Comparison of ENCODE assay signal across 10 cellular contexts in the genomic region with DNA sequence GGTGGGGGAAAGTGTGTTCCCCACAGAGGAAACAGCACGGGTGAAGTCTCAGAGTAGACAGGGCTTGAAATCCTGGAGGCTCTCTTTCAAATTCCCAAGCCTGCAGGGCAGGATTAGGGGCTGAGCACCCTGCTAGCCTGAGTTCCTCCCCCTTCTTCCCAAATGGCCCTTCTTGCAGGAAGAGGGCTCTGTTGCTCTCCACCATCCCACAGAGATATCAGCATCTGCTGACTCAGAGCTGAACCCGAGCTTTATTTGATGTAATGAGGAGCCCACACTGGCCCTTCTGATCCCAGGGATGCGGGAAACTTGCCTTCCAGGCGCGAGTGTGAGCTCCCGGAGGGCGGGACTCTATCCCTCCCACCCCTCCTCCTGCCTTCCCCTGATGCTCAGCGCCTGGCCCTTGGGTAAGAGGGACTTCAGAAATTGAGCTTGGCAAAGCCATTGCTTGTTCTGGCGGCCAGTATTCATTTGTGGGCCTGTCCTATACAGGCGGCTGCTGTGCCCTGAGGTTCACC. TPM values are rescaled to one million over a fixed set of nuclear protein-coding genes. Genes with fewer than 3 reads are reported as not detected.
DNase-seq lines count a peak whose midpoint lies in the region; FAIRE-seq and TF ChIP-seq lines count a peak whose summit lies in the region.
"Had no signal": no experiment of that assay in that cellular context is flagged by ENCODE, and none has a peak within 500 bp of the region (broad histone marks: within the 10 kb centered on the region; RNA-seq: fewer than 3 reads in every experiment).

No MANE protein-coding gene starts in this region.

- no peak overlapping the region for H3K27ac ChIP-seq in H1 (ENCODE audit: low read depth, low read length)
- H3K27ac ChIP-seq in neuronal stem cell (replicated peaks; ENCODE audit: low read length): peak overlapping the region; percentile 61

- no peaks in the 10 kb centered on the region for H3K36me3 ChIP-seq in H1 (ENCODE audit: control insufficient read depth in 2 of 4, insufficient read depth in 4 of 4, low read length in 3 of 4)
- peaks cover 0 to 2% of the 10 kb centered on the region in 2 donors for H3K36me3 ChIP-seq in neuronal stem cell (replicated peaks in 1 of 2; ENCODE audit: control insufficient read depth in 2 of 2, insufficient read depth in 2 of 2, low read length in 2 of 2)
- no peaks in the 10 kb centered on the region for H3K36me3 ChIP-seq in Caco-2 (ENCODE audit: control insufficient read depth, insufficient read depth, low read length)

- no peak for TF ChIP-seq EP300 in H1 (IDR thresholded peaks at IDR 0.05; ENCODE audit: borderline replicate concordance in 1 of 2, low read depth in 2 of 2, low read length in 2 of 2)

- H2AFZ ChIP-seq in H1 (ENCODE audit: low read length) (no peak overlapping the region), neuronal stem cell (ENCODE audit: low read length) (peak overlapping the region; percentile 47)

- H2BK20ac ChIP-seq in H1 (ENCODE audit: low read length): 0 out of 2 replicates have a peak overlapping the region, but pooled peaks have one; percentile 93

- H3K56ac ChIP-seq in H1 (replicated peaks; ENCODE audit: insufficient read length, low read depth, low read length): no peak overlapping the region

- H4K20me1 ChIP-seq in H1 (replicated peaks in 1 of 2; ENCODE audit: control insufficient read depth in 1 of 2, insufficient read depth in 2 of 2, low read length in 2 of 2): no peaks in the 10 kb centered on the region

- H3K79me2 ChIP-seq in H1 (ENCODE audit: control insufficient read depth in 1 of 2, insufficient read depth in 2 of 2, low read length in 2 of 2): 0 out of 4 replicates have a peak, but pooled peaks cover 0 to 4% of the 10 kb centered on the region in 2 experiments

- intact Hi-C loops in Caco-2 (cut with micrococcal nuclease; ENCODE audit: unreplicated experiment): no loop called here

- no peak for TF ChIP-seq CTCF in H1 (IDR thresholded peaks at IDR 0.05; ENCODE audit: control extremely low read depth in 1 of 3, insufficient read depth in 1 of 3, low read depth in 1 of 3, low read length in 3 of 3)
- no peak for TF ChIP-seq CTCF in Caco-2 (IDR thresholded peaks at IDR 0.05; ENCODE audit: insufficient read depth in 1 of 2, low read depth in 1 of 2, low read length in 1 of 2, severe bottlenecking in 1 of 2, unreplicated experiment in 1 of 2)

- peaks cover 0 to 60% (median 41%) of the 10 kb centered on the region in 4 experiments; a peak in 6 of 7 replicates for H3K4me1 ChIP-seq in H1 (replicated peaks in 1 of 4; ENCODE audit: control insufficient read depth in 3 of 4, insufficient read depth in 4 of 4, low read length in 3 of 4)
- H3K4me1 ChIP-seq in neuronal stem cell (ENCODE audit: control insufficient read depth in 2 of 2, insufficient read depth in 1 of 2, low read depth in 1 of 2, low read length in 2 of 2): peaks cover 40 to 50% of the 10 kb centered on the region in 2 donors
- peaks cover 12% of the 10 kb centered on the region; the same call in 1 of the 2 replicates for H3K4me1 ChIP-seq in Caco-2

- H3K23me2 ChIP-seq in H1 (ENCODE audit: low read depth, low read length): peaks cover 4% of the 10 kb centered on the region; the same call in 1 of the 2 replicates

- H3K9me3 Mint-ChIP-seq in Caco-2 (ENCODE audit: unreplicated experiment): no peaks in the 10 kb centered on the region

- DNase-seq in EL (peak; percentile 76), NCI-H510A treated with DMSO at 0.1 percent for 48 hours (lab: John Stamatoyannopoulos, UW) (peak; percentile 33), H1 (ENCODE audit: low read depth in 1 of 2, low spot score in 2 of 2) (no peak), neuronal stem cell (ENCODE audit: low spot score) (no peak), cerebellum (ENCODE audit: low spot score) (no peak), Caco-2 (no peak), NAMALWA (ENCODE audit: low spot score) (no peak)
- no peak for DNase-seq in activated CD8-positive, alpha-beta memory T cell treated with anti-CD3 and anti-CD28 coated beads, Interleukin-2, amount 50 U/mL, for 4 hours
- DNase-seq: erythroblast, naive B cell had no signal

- peak overlapping the region; percentile 56 for H4K91ac ChIP-seq in H1 (replicated peaks; ENCODE audit: insufficient read length, low read length)
- H4K91ac ChIP-seq in neuronal stem cell (ENCODE audit: low read depth, low read length, poor library complexity): no peak overlapping the region

- no peak for TF ChIP-seq POLR2A in H1 (IDR thresholded peaks at IDR 0.05; ENCODE audit: control extremely low read depth in 1 of 2, low read depth in 2 of 2, low read length in 2 of 2)

- H2BK12ac ChIP-seq in H1 (ENCODE audit: low read depth, low read length) (peak overlapping the region; percentile 97), neuronal stem cell (ENCODE audit: low read length) (no peak overlapping the region)

- H3K4me2 ChIP-seq in H1 (ENCODE audit: insufficient read depth in 1 of 2, low read depth in 2 of 2, low read length in 2 of 2) (peak overlapping the region; percentile 77 to 91), neuronal stem cell (ENCODE audit: insufficient read depth, low read length, poor library complexity, severe bottlenecking) (no peak overlapping the region)

- peak overlapping the region; percentile 75 for H2BK120ac ChIP-seq in H1 (replicated peaks; ENCODE audit: low read depth, low read length)
- no peak overlapping the region for H2BK120ac ChIP-seq in neuronal stem cell (ENCODE audit: low read depth, low read length)

- peaks cover 6% of the 10 kb centered on the region for H3K36me3 Mint-ChIP-seq in Caco-2 (ENCODE audit: insufficient read depth, unreplicated experiment)
- H3K36me3 Mint-ChIP-seq: naive B cell had no signal

- H2BK5ac ChIP-seq in H1 (ENCODE audit: low read depth, low read length) (peak overlapping the region; percentile 92; the same call in 1 of the 2 replicates), neuronal stem cell (ENCODE audit: low read length) (no peak overlapping the region)

- WGBS in H1 (ENCODE audit: extremely low coverage in 1 of 2, insufficient coverage in 1 of 2, insufficient read length in 1 of 2, insufficient replicate concordance in 2 of 2, low coverage in 1 of 2, low lambda C conversion rate in 2 of 2, missing lambda C conversion rate in 1 of 2), 2 experiments: 16% methylated on average over 10 of the region's 10 CpGs; no CpG with 5 or more reads in 1 of the 2 experiments
- WGBS in neuronal stem cell (ENCODE audit: extremely low coverage in 2 of 2, insufficient read length in 2 of 2, insufficient replicate concordance in 1 of 2), 2 donors: no CpG with 5 or more reads among the region's 10 CpGs

- H3K14ac ChIP-seq in H1 (ENCODE audit: insufficient read length) (no peak overlapping the region), neuronal stem cell (ENCODE audit: low read length) (no peak overlapping the region)

- H3K79me1 ChIP-seq in H1 (ENCODE audit: low read depth, low read length) (peaks cover 3% of the 10 kb centered on the region; the same call in 1 of the 2 replicates), neuronal stem cell (ENCODE audit: low read depth, low read length) (no peaks in the 10 kb centered on the region)

- H3K27me3 ChIP-seq in H1 (replicated peaks in 1 of 4; ENCODE audit: control insufficient read depth in 3 of 4, extremely low read depth in 1 of 4, insufficient read depth in 3 of 4, low read length in 3 of 4) (peaks cover 0 to 11% (median 4%) of the 10 kb centered on the region in 4 experiments; a peak in 2 of 7 replicates), neuronal stem cell (ENCODE audit: control insufficient read depth in 3 of 3, insufficient read depth in 3 of 3, low read depth in 1 of 3, low read length in 3 of 3) (peaks cover 0 to 1% (median 0%) of the 10 kb centered on the region in 3 experiments), Caco-2 (replicated peaks; ENCODE audit: control insufficient read depth, insufficient read depth, low read length) (no peaks in the 10 kb centered on the region)

- POLR2A ChIA-PET in H1 (lab: Charles Lee; ENCODE audit: partially characterized antibody) (interaction anchor here (0.7 to 7.3 kb wide), 10 partner anchors 11 to 103 kb away, joined by 3 to 76 read pairs (median 4); no protein-coding TSS in a partner anchor), Caco-2 (lab: Charles Lee) (no interaction called here)

- H3K23ac ChIP-seq in H1 (ENCODE audit: insufficient read length) (no peak overlapping the region), neuronal stem cell (ENCODE audit: low read depth, low read length, poor library complexity) (no peak overlapping the region)

- H2BK15ac ChIP-seq in H1 (ENCODE audit: low read length) (no peak overlapping the region), neuronal stem cell (ENCODE audit: low read length) (peak overlapping the region; percentile 55)

- H4K5ac ChIP-seq in H1 (ENCODE audit: insufficient read length, low read depth, low read length): no peak overlapping the region

- peak overlapping the region; percentile 17 for H3K18ac ChIP-seq in H1 (ENCODE audit: extremely low read depth, low read length)
- peak overlapping the region; percentile 78 for H3K18ac ChIP-seq in neuronal stem cell (ENCODE audit: low read length)

- H3K9me3 ChIP-seq in H1 (ENCODE audit: insufficient read depth in 2 of 2, low read depth in 1 of 2, low read length in 1 of 2): no peaks in the 10 kb centered on the region
- H3K9me3 ChIP-seq in neuronal stem cell (replicated peaks in 1 of 2; ENCODE audit: control insufficient read depth in 2 of 2, insufficient read depth in 1 of 2, low read depth in 1 of 2, low read length in 2 of 2): no peaks in the 10 kb centered on the region
- H3K9me3 ChIP-seq in Caco-2: no peaks in the 10 kb centered on the region

- peaks cover 14% of the 10 kb centered on the region for H3K4me1 Mint-ChIP-seq in Caco-2 (ENCODE audit: low read depth, unreplicated experiment)
- H3K4me1 Mint-ChIP-seq: naive B cell had no signal

- H2AK5ac ChIP-seq in H1 (ENCODE audit: low read depth, low read length) (no peak overlapping the region), neuronal stem cell (ENCODE audit: low read depth, low read length) (no peak overlapping the region)

- H3K4me3 Mint-ChIP-seq in Caco-2 (ENCODE audit: unreplicated experiment): no peak overlapping the region
- H3K4me3 Mint-ChIP-seq: naive B cell had no signal

- TF ChIP-seq RAD21 in H1 (IDR thresholded peaks at IDR 0.05 in 1 of 2, conservative IDR thresholded peaks at IDR 0.05 in 1 of 2; ENCODE audit: low read depth in 2 of 2, low read length in 2 of 2): peak in 1 of 2 experiments; percentile 23; a peak in 2 of 4 replicates

- no peak overlapping the region for H4K8ac ChIP-seq in H1 (ENCODE audit: extremely low read depth, insufficient read depth, low read length)
- no peak overlapping the region for H4K8ac ChIP-seq in neuronal stem cell (ENCODE audit: low read depth, low read length)

- CTCF ChIA-PET in H1 (lab: Charles Lee; ENCODE audit: partially characterized antibody): interaction anchor here (0.5 to 3.3 kb wide), 25 partner anchors 8 to 211 kb away, joined by 3 to 21 read pairs (median 5); a partner anchor contains a TSS
- CTCF ChIA-PET in Caco-2 (lab: Charles Lee): no interaction called here

- H3K9ac ChIP-seq in H1 (replicated peaks in 1 of 4; ENCODE audit: extremely low read depth in 1 of 4, low read depth in 3 of 4, low read length in 3 of 4) (peak overlapping the region in 1 of 4 experiments; percentile 4; a peak in 2 of 7 replicates), neuronal stem cell (ENCODE audit: low read depth, low read length, poor library complexity) (no peak overlapping the region)

- peak; percentile 28 for FAIRE-seq in H1 (lab: Jason Lieb, UNC)

- no peaks in the 10 kb centered on the region for H3K27me3 Mint-ChIP-seq in Caco-2 (ENCODE audit: insufficient read depth, unreplicated experiment)

- no TSS peak for BruUV-seq in Caco-2 (replicated peaks; lab: Mats Ljungman, UMichigan)

- H3K4ac ChIP-seq in H1 (replicated peaks; ENCODE audit: insufficient read length, low read depth, low read length) (no peak overlapping the region), neuronal stem cell (ENCODE audit: low read length) (peak overlapping the region; percentile 7)

- H3K27ac Mint-ChIP-seq in Caco-2 (ENCODE audit: unreplicated experiment): no peak overlapping the region
- H3K27ac Mint-ChIP-seq: naive B cell had no signal

- H3K4me3 ChIP-seq in H1 (ENCODE audit: extremely low read depth in 1 of 4, insufficient read depth in 2 of 4, low read depth in 3 of 4, low read length in 4 of 4): peak overlapping the region in 3 of 4 experiments; percentile 55 to 60 (median 58); a peak in 5 of 8 replicates
- peak overlapping the region in 1 of 2 donors; percentile 46 for H3K4me3 ChIP-seq in neuronal stem cell (ENCODE audit: low read length in 2 of 2)
- no peak overlapping the region for H3K4me3 ChIP-seq in Caco-2 (ENCODE audit: low read depth, low read length)

RNA-seq across cellular contexts. Expression of a gene that starts 1.4 kb away (rescaled TPM):
- total RNA-seq in H1 (2021; fragmentation: NEBNext Ultra II Directional; extraction: Animal tissue kit (Norgen Biotek cat#: 25700)): 7.6 and 9.3 TPM in 2 replicates
- polyA plus RNA-seq in H1 (2011; rRNA removed): 14.5 and 21.0 TPM in 2 replicates
- polyA plus RNA-seq in H1 (2011; cell fraction: cytosol; rRNA removed): 11.5 TPM
- polyA plus RNA-seq in H1 (2011; cell fraction: nucleus; rRNA removed): 54.5 TPM
- 9.8 to 16.3 TPM (median 13.8 TPM) in 4 replicates for polyA plus RNA-seq in H1 (2012, experiment 1 of 2)
- 11.1 TPM for polyA plus RNA-seq in H1 (2012, experiment 2 of 2)
- 15.0 TPM for polyA plus RNA-seq in H1 (2013, experiment 1 of 2)
- polyA plus RNA-seq in H1 (2013, experiment 2 of 2): 14.0 TPM
- polyA minus RNA-seq in H1 (2011; rRNA and poly(A)+ RNA removed): 13.8 and 14.4 TPM in 2 replicates
- polyA minus RNA-seq in H1 (2011; cell fraction: cytosol; rRNA and poly(A)+ RNA removed): 7.7 TPM
- polyA minus RNA-seq in H1 (2011; cell fraction: nucleus; rRNA and poly(A)+ RNA removed): 39.6 TPM
- 3.9 TPM for polyA plus RNA-seq in neuronal stem cell (2013, experiment 1 of 2)
- 3.4 TPM for polyA plus RNA-seq in neuronal stem cell (2013, experiment 2 of 2)
- total RNA-seq in cerebellum (12.6 TPM), Caco-2 (2022) (2.1 and 3.1 TPM in 2 replicates)

RNA-seq across cellular contexts. Expression of a gene that starts 30.5 kb away (rescaled TPM):
- total RNA-seq in H1 (2021; fragmentation: NEBNext Ultra II Directional; extraction: Animal tissue kit (Norgen Biotek cat#: 25700)): 0.35 TPM in 1 of 2 replicates, not detected in the other
- polyA plus RNA-seq in H1 (2011; rRNA removed): 0.29 and 0.82 TPM in 2 replicates
- polyA plus RNA-seq in H1 (2011; cell fraction: cytosol; rRNA removed): 0.27 TPM
- 1.0 TPM for polyA plus RNA-seq in H1 (2011; cell fraction: nucleus; rRNA removed)
- 0.21 to 0.28 TPM (median 0.27 TPM) in 4 replicates for polyA plus RNA-seq in H1 (2012, experiment 1 of 2)
- polyA plus RNA-seq in H1 (2012, experiment 2 of 2): 0.35 TPM
- polyA plus RNA-seq in H1 (2013, experiment 1 of 2): 1.0 TPM
- polyA plus RNA-seq in H1 (2013, experiment 2 of 2): 0.98 TPM
- 0.13 and 0.78 TPM in 2 replicates for polyA minus RNA-seq in H1 (2011; rRNA and poly(A)+ RNA removed)
- not detected for polyA minus RNA-seq in H1 (2011; cell fraction: cytosol; rRNA and poly(A)+ RNA removed)
- polyA minus RNA-seq in H1 (2011; cell fraction: nucleus; rRNA and poly(A)+ RNA removed): 0.90 TPM
- 0.56 TPM for polyA plus RNA-seq in neuronal stem cell (2013, experiment 1 of 2)
- 0.73 TPM for polyA plus RNA-seq in neuronal stem cell (2013, experiment 2 of 2)
- 41.0 TPM for total RNA-seq in cerebellum
- not detected in 2 replicates for total RNA-seq in Caco-2 (2022)

RNA-seq across cellular contexts. Expression of a gene that starts 32.2 kb away (rescaled TPM):
- 1.0 and 2.0 TPM in 2 replicates for total RNA-seq in H1 (2021; fragmentation: NEBNext Ultra II Directional; extraction: Animal tissue kit (Norgen Biotek cat#: 25700))
- 2.7 and 3.3 TPM in 2 replicates for polyA plus RNA-seq in H1 (2011; rRNA removed)
- polyA plus RNA-seq in H1 (2011; cell fraction: cytosol; rRNA removed): 4.3 TPM
- polyA plus RNA-seq in H1 (2011; cell fraction: nucleus; rRNA removed): 3.7 TPM
- 2.1 to 3.9 TPM (median 3.0 TPM) in 4 replicates for polyA plus RNA-seq in H1 (2012, experiment 1 of 2)
- 1.3 TPM for polyA plus RNA-seq in H1 (2012, experiment 2 of 2)
- polyA plus RNA-seq in H1 (2013, experiment 1 of 2): 2.0 TPM
- 1.5 TPM for polyA plus RNA-seq in H1 (2013, experiment 2 of 2)
- 0.61 and 2.4 TPM in 2 replicates for polyA minus RNA-seq in H1 (2011; rRNA and poly(A)+ RNA removed)
- polyA minus RNA-seq in H1 (2011; cell fraction: cytosol; rRNA and poly(A)+ RNA removed): 3.3 TPM
- 11.1 TPM for polyA minus RNA-seq in H1 (2011; cell fraction: nucleus; rRNA and poly(A)+ RNA removed)
- polyA plus RNA-seq in neuronal stem cell (2013, experiment 1 of 2): 1.3 TPM
- polyA plus RNA-seq in neuronal stem cell (2013, experiment 2 of 2): 1.1 TPM
- total RNA-seq in cerebellum: 0.27 TPM
- total RNA-seq in Caco-2 (2022): not detected in 2 replicates

Comparison
In these comparisons a context has a peak if more than half of its experiments do, and no peak if none do; other contexts are left out.
1. DNase-seq: peak in EL (single experiment) and NCI-H510A treated with DMSO at 0.1 percent for 48 hours (single experiment); none in H1 (0 of 2), neuronal stem cell (single experiment), cerebellum (single experiment), Caco-2 (0 of 2), NAMALWA (single experiment) and activated CD8-positive, alpha-beta memory T cell treated with anti-CD3 and anti-CD28 coated beads, Interleukin-2, amount 50 U/mL, for 4 hours (single experiment).
2. RNA of a gene that starts 30.5 kb away (total RNA-seq): 41.0 TPM in cerebellum (single experiment); 0.35 TPM in H1 and not detected in Caco-2; every median in the first group is over 10 times any median in the second.